ENCODE assay signal across 28 cellular contexts in genomic region chr16:86035906-86036305, GRCh38.
"Had no signal": no experiment of that assay in that cellular context is flagged by ENCODE, and none has a peak within 500 bp of the region (broad histone marks: within the 10 kb centered on the region; RNA-seq: fewer than 3 reads in every experiment).

No MANE protein-coding gene starts in this region.

- H3K9me3 Mint-ChIP-seq: natural killer cell treated with Interleukin-12 subunit alpha and Interleukin-12 subunit beta and Interleukin-15 and Interleukin-18, amount 100 ng/mL, for 72 hours; neural crest cell had no signal

- H3K4me1 Mint-ChIP-seq: naive thymus-derived CD4-positive, alpha-beta T cell; stimulated activated naive B cell treated with anti-CD40 and anti-IgM and Interleukin-4, amounts not matched to agents 10 μg/mL and 1 μg/mL and 100 μg/mL, for 72 hours had no signal

- H3K27ac ChIP-seq: heart right ventricle, hepatocyte, left ventricle myocardium inferior, neutrophil, ovary, prostate gland, skin epidermis, stomach, testis, thyroid gland, uterus had no signal

- H3K4me1 ChIP-seq: prostate gland, uterus had no signal

- H3K79me2 ChIP-seq: hepatocyte had no signal

- ATAC-seq: heart right ventricle; mucosa of descending colon; naive thymus-derived CD4-positive, alpha-beta T cell; natural killer cell treated with Interleukin-12 subunit alpha and Interleukin-12 subunit beta and Interleukin-15 and Interleukin-18, amount 100 ng/mL, for 72 hours; right cardiac atrium; sciatic nerve; stimulated activated naive B cell treated with anti-CD40 and anti-IgM and Interleukin-4, amounts not matched to agents 10 μg/mL and 1 μg/mL and 100 μg/mL, for 72 hours; stimulated activated naive CD8-positive, alpha-beta T cell treated with anti-CD3 and anti-CD28 coated beads, Interleukin-15, Interleukin-2, amounts not matched to agents 100 U/mL and 50 U/mL, for 24 hours had no signal

- H3K9me3 ChIP-seq: heart right ventricle, left ventricle myocardium inferior, mucosa of descending colon, neutrophil, ovary, prostate gland, stomach, testis, thyroid gland, uterus had no signal

- H3K27ac Mint-ChIP-seq: naive thymus-derived CD4-positive, alpha-beta T cell; natural killer cell treated with Interleukin-12 subunit alpha and Interleukin-12 subunit beta and Interleukin-15 and Interleukin-18, amount 100 ng/mL, for 72 hours; stimulated activated naive B cell treated with anti-CD40 and anti-IgM and Interleukin-4, amounts not matched to agents 10 μg/mL and 1 μg/mL and 100 μg/mL, for 72 hours had no signal

- H2AFZ ChIP-seq: hepatocyte had no signal

- H3K36me3 Mint-ChIP-seq: naive thymus-derived CD4-positive, alpha-beta T cell; natural killer cell treated with Interleukin-12 subunit alpha and Interleukin-12 subunit beta and Interleukin-15 and Interleukin-18, amount 100 ng/mL, for 72 hours had no signal

- H3K4me2 ChIP-seq: hepatocyte had no signal

- H3K4me3 Mint-ChIP-seq: naive thymus-derived CD4-positive, alpha-beta T cell; natural killer cell treated with Interleukin-12 subunit alpha and Interleukin-12 subunit beta and Interleukin-15 and Interleukin-18, amount 100 ng/mL, for 72 hours; neural crest cell; stimulated activated naive B cell treated with anti-CD40 and anti-IgM and Interleukin-4, amounts not matched to agents 10 μg/mL and 1 μg/mL and 100 μg/mL, for 72 hours had no signal

- H3K4me3 ChIP-seq: heart right ventricle, hepatocyte, left ventricle myocardium inferior, lung, mucosa of descending colon, ovary, prostate gland, skin epidermis, stomach, testis, thyroid gland, uterus had no signal

- H3K36me3 ChIP-seq: heart right ventricle, left ventricle myocardium inferior, neutrophil, ovary, prostate gland, stomach, thyroid gland, uterus had no signal

- H3K27me3 ChIP-seq: hepatocyte, ovary, testis, thyroid gland had no signal

- DNase-seq: heart right ventricle; left ventricle myocardium inferior; mesendoderm; midbrain; mucosa of descending colon; naive thymus-derived CD4-positive, alpha-beta T cell; retina; right cardiac atrium; stimulated activated CD4-positive, alpha-beta T cell treated with anti-CD3 and anti-CD28 coated beads, Interleukin-12 subunit alpha, Interleukin-12 subunit beta, amount 100 ng/mL, for 4 hours; stimulated activated CD4-positive, alpha-beta T cell treated with anti-CD3 and anti-CD28 coated beads, Interleukin-15, amount 100 ng/mL, for 24 hours; stimulated activated CD4-positive, alpha-beta T cell treated with anti-CD3 and anti-CD28 coated beads, Interleukin-2, amount 100 ng/mL, for 24 hours; stimulated activated CD4-positive, alpha-beta T cell treated with anti-CD3 and anti-CD28 coated beads, Interleukin-4, amount 100 ng/mL, for 1 hour; stimulated activated naive B cell treated with anti-CD40 and anti-IgM and Interleukin-4, amounts not matched to agents 10 μg/mL and 1 μg/mL and 100 μg/mL, for 72 hours; stimulated activated naive CD8-positive, alpha-beta T cell treated with anti-CD3 and anti-CD28 coated beads, Interleukin-15, Interleukin-2, amounts not matched to agents 100 U/mL and 50 U/mL, for 24 hours; stomach; testis; thyroid gland; trophoblast cell; uterus had no signal
